Comparison of ENCODE assay signal across 8 cellular contexts in genomic region chr6:27502508-27503435, GRCh38. TPM values are rescaled to one million over a fixed set of nuclear protein-coding genes. Genes with fewer than 3 reads are reported as not detected.
A peak's percentile ranks its signal among the peaks of the same experiment; 100 is the strongest.
DNase-seq lines count a peak whose midpoint lies in the region; ATAC-seq and TF ChIP-seq lines count a peak whose summit lies in the region.

No MANE protein-coding gene starts in this region.

- CTCF ChIA-PET in activated CD8-positive, alpha-beta T cell treated with anti-CD3 and anti-CD28 coated beads for 36 hours (lab: Charles Lee): interaction anchor here (0.7 to 1.4 kb wide), 2 partner anchors 16 to 325 kb away, joined by 3 read pairs; no protein-coding TSS in a partner anchor

- peaks cover 16% of the 10 kb centered on the region for H3K27me3 Mint-ChIP-seq in activated CD8-positive, alpha-beta T cell treated with anti-CD3 and anti-CD28 coated beads for 36 hours
- H3K27me3 Mint-ChIP-seq in stimulated activated naive B cell treated with anti-CD40 and anti-IgM and Interleukin-4, amounts not matched to agents 10 μg/mL and 1 μg/mL and 100 μg/mL, for 72 hours: peaks cover 23 to 46% of the 10 kb centered on the region in 2 donors

- peak; percentile 73 for ATAC-seq in Right ventricle myocardium inferior
- ATAC-seq in HG03354 (IDR thresholded peaks at IDR 0.05; ENCODE audit: poor library complexity, severe bottlenecking, unreplicated experiment): peak; percentile 67
- ATAC-seq in activated CD8-positive, alpha-beta T cell treated with anti-CD3 and anti-CD28 coated beads for 36 hours: peak; percentile 75
- ATAC-seq in stimulated activated naive B cell treated with anti-CD40 and anti-IgM and Interleukin-4, amounts not matched to agents 10 μg/mL and 1 μg/mL and 100 μg/mL, for 72 hours (replicated peaks): peak; percentile 82 to 86

- TF ChIP-seq CTCF in activated CD8-positive, alpha-beta T cell treated with anti-CD3 and anti-CD28 coated beads for 36 hours (IDR thresholded peaks at IDR 0.05): no peak

- H3K4me3 Mint-ChIP-seq in activated CD8-positive, alpha-beta T cell treated with anti-CD3 and anti-CD28 coated beads for 36 hours: peak overlapping the region; percentile 89
- H3K4me3 Mint-ChIP-seq in stimulated activated naive B cell treated with anti-CD40 and anti-IgM and Interleukin-4, amounts not matched to agents 10 μg/mL and 1 μg/mL and 100 μg/mL, for 72 hours: peak overlapping the region; percentile 87 to 90

- no peak overlapping the region for H3K9ac ChIP-seq in endocrine pancreas (ENCODE audit: control insufficient read depth, insufficient read depth, low read length)

- H3K27me3 ChIP-seq in endocrine pancreas (ENCODE audit: control insufficient read depth, insufficient read depth, low read length): peaks cover 9% of the 10 kb centered on the region

- H3K4me1 ChIP-seq in endocrine pancreas (ENCODE audit: control insufficient read depth, insufficient read depth, low read length): no peaks in the 10 kb centered on the region

- H3K4me1 Mint-ChIP-seq in activated CD8-positive, alpha-beta T cell treated with anti-CD3 and anti-CD28 coated beads for 36 hours (ENCODE audit: low read depth): peaks cover 34% of the 10 kb centered on the region
- peaks cover 17 to 20% of the 10 kb centered on the region in 2 donors for H3K4me1 Mint-ChIP-seq in stimulated activated naive B cell treated with anti-CD40 and anti-IgM and Interleukin-4, amounts not matched to agents 10 μg/mL and 1 μg/mL and 100 μg/mL, for 72 hours

- no peaks in the 10 kb centered on the region for H3K9me3 Mint-ChIP-seq in activated CD8-positive, alpha-beta T cell treated with anti-CD3 and anti-CD28 coated beads for 36 hours
- H3K9me3 Mint-ChIP-seq in stimulated activated naive B cell treated with anti-CD40 and anti-IgM and Interleukin-4, amounts not matched to agents 10 μg/mL and 1 μg/mL and 100 μg/mL, for 72 hours: peaks cover 0 to 1% of the 10 kb centered on the region in 2 donors

- POLR2A ChIA-PET in activated CD8-positive, alpha-beta T cell treated with anti-CD3 and anti-CD28 coated beads for 36 hours (lab: Charles Lee): interaction anchor here (0.9 kb wide), 1 partner anchor 24 kb away, joined by 4 read pairs; no protein-coding TSS in a partner anchor

- DNase-seq in Right ventricle myocardium inferior (ENCODE audit: missing footprints) (no peak), cardiac septum (ENCODE audit: low spot score) (no peak), NCI-H82 (lab: John Stamatoyannopoulos, UW) (peak; percentile 90), mucosa of gallbladder (ENCODE audit: low spot score) (peak; percentile 52)
- peak; percentile 92 for DNase-seq in activated CD8-positive, alpha-beta T cell treated with anti-CD3 and anti-CD28 coated beads for 36 hours
- DNase-seq in stimulated activated naive B cell treated with anti-CD40 and anti-IgM and Interleukin-4, amounts not matched to agents 10 μg/mL and 1 μg/mL and 100 μg/mL, for 72 hours: peak; percentile 72

- H3K36me3 ChIP-seq in endocrine pancreas (ENCODE audit: control insufficient read depth, insufficient read depth, low read length): no peaks in the 10 kb centered on the region

- intact Hi-C loops in Right ventricle myocardium inferior (cut with DNase I): loop anchor here (2.0 to 10.0 kb wide), 2 partner anchors 24 to 328 kb away; no protein-coding TSS in a partner anchor
- intact Hi-C loops in cardiac septum (cut with DNase I): loop anchor here (10.0 kb wide), 1 partner anchor 318 kb away; no protein-coding TSS in a partner anchor
- intact Hi-C loops in activated CD8-positive, alpha-beta T cell treated with anti-CD3 and anti-CD28 coated beads for 36 hours (cut with micrococcal nuclease): loop anchor here (1.0 to 10.0 kb wide), 4 partner anchors 23 to 318 kb away; no protein-coding TSS in a partner anchor

- peak overlapping the region; percentile 91 for H3K27ac Mint-ChIP-seq in activated CD8-positive, alpha-beta T cell treated with anti-CD3 and anti-CD28 coated beads for 36 hours
- peak overlapping the region; percentile 97 for H3K27ac Mint-ChIP-seq in stimulated activated naive B cell treated with anti-CD40 and anti-IgM and Interleukin-4, amounts not matched to agents 10 μg/mL and 1 μg/mL and 100 μg/mL, for 72 hours

- H3K4me3 ChIP-seq in endocrine pancreas (ENCODE audit: control insufficient read depth, insufficient read depth, low read length): peak overlapping the region; percentile 37

- no peaks in the 10 kb centered on the region for H3K36me3 Mint-ChIP-seq in activated CD8-positive, alpha-beta T cell treated with anti-CD3 and anti-CD28 coated beads for 36 hours (ENCODE audit: low read depth)
- peaks cover 0 to 4% of the 10 kb centered on the region in 2 donors for H3K36me3 Mint-ChIP-seq in stimulated activated naive B cell treated with anti-CD40 and anti-IgM and Interleukin-4, amounts not matched to agents 10 μg/mL and 1 μg/mL and 100 μg/mL, for 72 hours

- no peaks in the 10 kb centered on the region for H3K9me3 ChIP-seq in endocrine pancreas (ENCODE audit: control insufficient read depth, low read length)

RNA-seq across cellular contexts. Expression of gene ZNF184, which starts 29.9 kb away (rescaled TPM):
- total RNA-seq in Right ventricle myocardium inferior (4.2 TPM), cardiac septum (4.2 TPM), mucosa of gallbladder (6.4 TPM)
- total RNA-seq in activated CD8-positive, alpha-beta T cell treated with anti-CD3 and anti-CD28 coated beads for 36 hours: 10 to 100 TPM; 10.4 to 11.5 TPM

Comparison
In these comparisons a context has a peak if more than half of its experiments do, and no peak if none do; other contexts are left out.
1. DNase-seq: peak in NCI-H82 (single experiment), activated CD8-positive, alpha-beta T cell treated with anti-CD3 and anti-CD28 coated beads for 36 hours (single experiment), mucosa of gallbladder (single experiment) and stimulated activated naive B cell treated with anti-CD40 and anti-IgM and Interleukin-4, amounts not matched to agents 10 μg/mL and 1 μg/mL and 100 μg/mL, for 72 hours (single experiment); none in Right ventricle myocardium inferior (single experiment) and cardiac septum (single experiment).
2. Peak in every context shown above with its lines, with median percentiles within 50 percentile points of each other: ATAC-seq.